21 cellular contexts compared by ENCODE assay signal in the genomic region with DNA sequence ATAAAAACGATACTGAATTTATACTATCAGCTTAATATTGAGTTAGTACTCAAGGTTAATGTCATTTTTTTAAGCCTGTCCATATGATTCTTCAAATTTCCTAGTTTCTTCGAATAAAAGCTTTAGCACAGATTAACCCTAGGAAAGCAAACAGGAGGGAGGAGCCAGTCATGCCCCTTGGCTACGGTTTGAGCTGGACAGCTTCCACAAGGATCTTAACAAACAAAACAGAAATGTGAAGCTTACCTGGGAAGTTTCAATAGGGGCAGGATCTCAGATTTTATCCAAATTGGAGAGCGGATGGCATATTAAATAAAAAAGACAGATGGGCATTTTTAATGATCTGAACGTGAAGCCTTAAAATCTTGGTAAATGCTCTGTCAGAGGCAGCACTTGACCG. TPM values are rescaled to one million over a fixed set of nuclear protein-coding genes. Genes with fewer than 3 reads are reported as not detected.
"Had no signal": no experiment of that assay in that cellular context is flagged by ENCODE, and none has a peak within 500 bp of the region (broad histone marks: within the 10 kb centered on the region; RNA-seq: fewer than 3 reads in every experiment).

No MANE protein-coding gene starts in this region.

- H3K4me1 Mint-ChIP-seq: activated T-helper 17 cell treated with anti-CD3 and anti-CD28 coated beads, Interleukin-2, amount 50 U/mL, for 72 hours had no signal

- H3K9me3 Mint-ChIP-seq: activated naive CD8-positive, alpha-beta T cell treated with anti-CD3 and anti-CD28 coated beads, Interleukin-2, amount 50 U/mL, for 24 hours; activated T-helper 17 cell treated with anti-CD3 and anti-CD28 coated beads, Interleukin-2, amount 50 U/mL, for 72 hours; mesothelial cell of epicardium had no signal

- H3K9me3 ChIP-seq: gastrocnemius medialis, psoas muscle, right lobe of liver, transverse colon had no signal

- H3K36me3 Mint-ChIP-seq: mesothelial cell of epicardium had no signal

- DNase-seq: activated CD4-positive, alpha-beta T cell treated with anti-CD3 and anti-CD28 coated beads for 1 hour; activated CD4-positive, alpha-beta T cell treated with anti-CD3 and anti-CD28 coated beads, Interleukin-2, amount 50 U/mL, for 48 hours; activated naive CD4-positive, alpha-beta T cell treated with Interleukin-2 at 50 U/mL for 16 hours; activated naive CD8-positive, alpha-beta T cell treated with anti-CD3 and anti-CD28 coated beads, Interleukin-2, amount 50 U/mL, for 24 hours; aorta; dermis blood vessel endothelial cell; gastrocnemius medialis; islet precursor cell; psoas muscle; right lobe of liver; stimulated activated CD4-positive, alpha-beta T cell treated with anti-CD3 and anti-CD28 coated beads, Interleukin-4, amount 100 ng/mL, for 4 hours; stimulated activated CD8-positive, alpha-beta memory T cell treated with anti-CD3 and anti-CD28 coated beads, Interleukin-4, amount 100 ng/mL, for 48 hours; stimulated activated naive CD4-positive, alpha-beta T cell treated with Interleukin-2 at 50 U/mL for 16 hours; substantia nigra; transverse colon had no signal

- H3K36me3 ChIP-seq: gastrocnemius medialis, right lobe of liver, transverse colon had no signal

- H3K4me1 ChIP-seq: gastrocnemius medialis, psoas muscle had no signal

- H3K27ac Mint-ChIP-seq: activated naive CD8-positive, alpha-beta T cell treated with anti-CD3 and anti-CD28 coated beads, Interleukin-2, amount 50 U/mL, for 24 hours; activated T-helper 17 cell treated with anti-CD3 and anti-CD28 coated beads, Interleukin-2, amount 50 U/mL, for 72 hours; mesothelial cell of epicardium had no signal

- H3K4me3 Mint-ChIP-seq: activated naive CD8-positive, alpha-beta T cell treated with anti-CD3 and anti-CD28 coated beads, Interleukin-2, amount 50 U/mL, for 24 hours; activated T-helper 17 cell treated with anti-CD3 and anti-CD28 coated beads, Interleukin-2, amount 50 U/mL, for 72 hours; mesothelial cell of epicardium had no signal

- H3K27ac ChIP-seq: epithelial cell of prostate, gastrocnemius medialis, psoas muscle, right lobe of liver, transverse colon had no signal

- H3K4me3 ChIP-seq: gastrocnemius medialis, lung, psoas muscle, right lobe of liver, smooth muscle cell, transverse colon had no signal

RNA-seq across cellular contexts. Expression of gene NWD2, which starts 2.3 kb away (rescaled TPM):
- total RNA-seq: activated T-helper 17 cell treated with anti-CD3 and anti-CD28 coated beads, Interleukin-2, amount 50 U/mL, for 72 hours; aorta; dermis blood vessel endothelial cell; gastrocnemius medialis; myocyte; psoas muscle; smooth muscle cell had no signal
- polyA plus RNA-seq: lung, smooth muscle cell had no signal
